1 cellular context compared by ENCODE assay signal in the genomic region with DNA sequence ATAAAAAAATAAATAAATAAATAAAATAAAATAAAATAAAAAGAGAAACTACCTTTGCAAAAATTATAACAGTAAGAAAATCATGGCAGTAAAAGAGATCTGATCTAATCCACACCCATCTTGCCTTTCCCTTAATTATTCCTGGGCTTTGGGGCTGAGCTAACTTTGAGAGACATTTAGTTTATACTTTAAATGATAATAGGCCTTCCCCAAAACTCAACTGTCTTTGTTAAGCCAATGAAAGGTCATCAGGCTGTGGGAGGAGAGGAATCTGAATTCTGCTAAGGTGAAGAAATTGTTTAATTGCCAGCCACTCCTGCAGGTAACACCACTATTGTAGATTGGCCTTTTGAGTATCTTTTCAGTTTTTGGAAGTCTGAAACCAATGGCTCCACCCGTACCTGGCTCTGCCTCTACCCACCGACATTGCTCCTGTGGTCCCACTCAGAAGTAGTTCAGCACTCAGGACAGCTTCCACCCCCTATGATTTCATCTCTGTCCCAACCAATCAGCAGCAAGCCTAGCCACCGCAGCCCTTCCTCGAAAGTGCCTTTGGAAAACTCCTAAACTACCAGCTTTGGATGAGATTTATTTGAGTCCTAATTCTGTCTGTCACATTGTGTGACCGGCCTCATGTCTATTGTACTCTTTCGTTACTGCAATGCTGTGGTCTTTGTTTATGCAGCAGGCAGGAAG.
TF ChIP-seq lines count a peak whose summit lies in the region.

No MANE protein-coding gene starts in this region.

TF ChIP-seq in K562, 482 proteins besides CTCF, POLR2A, EP300 and RAD21 (continued from another document):
- TF ChIP-seq, protein P1, sequence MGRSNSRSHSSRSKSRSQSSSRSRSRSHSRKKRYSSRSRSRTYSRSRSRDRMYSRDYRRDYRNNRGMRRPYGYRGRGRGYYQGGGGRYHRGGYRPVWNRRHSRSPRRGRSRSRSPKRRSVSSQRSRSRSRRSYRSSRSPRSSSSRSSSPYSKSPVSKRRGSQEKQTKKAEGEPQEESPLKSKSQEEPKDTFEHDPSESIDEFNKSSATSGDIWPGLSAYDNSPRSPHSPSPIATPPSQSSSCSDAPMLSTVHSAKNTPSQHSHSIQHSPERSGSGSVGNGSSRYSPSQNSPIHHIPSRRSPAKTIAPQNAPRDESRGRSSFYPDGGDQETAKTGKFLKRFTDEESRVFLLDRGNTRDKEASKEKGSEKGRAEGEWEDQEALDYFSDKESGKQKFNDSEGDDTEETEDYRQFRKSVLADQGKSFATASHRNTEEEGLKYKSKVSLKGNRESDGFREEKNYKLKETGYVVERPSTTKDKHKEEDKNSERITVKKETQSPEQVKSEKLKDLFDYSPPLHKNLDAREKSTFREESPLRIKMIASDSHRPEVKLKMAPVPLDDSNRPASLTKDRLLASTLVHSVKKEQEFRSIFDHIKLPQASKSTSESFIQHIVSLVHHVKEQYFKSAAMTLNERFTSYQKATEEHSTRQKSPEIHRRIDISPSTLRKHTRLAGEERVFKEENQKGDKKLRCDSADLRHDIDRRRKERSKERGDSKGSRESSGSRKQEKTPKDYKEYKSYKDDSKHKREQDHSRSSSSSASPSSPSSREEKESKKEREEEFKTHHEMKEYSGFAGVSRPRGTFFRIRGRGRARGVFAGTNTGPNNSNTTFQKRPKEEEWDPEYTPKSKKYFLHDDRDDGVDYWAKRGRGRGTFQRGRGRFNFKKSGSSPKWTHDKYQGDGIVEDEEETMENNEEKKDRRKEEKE (IDR thresholded peaks at IDR 0.05; ENCODE audit: borderline replicate concordance in 1 of 2, control insufficient read depth in 1 of 2, low read depth in 2 of 2, low read length in 1 of 2) = no peak
- no peak for TF ChIP-seq HLTF (IDR thresholded peaks at IDR 0.05)
- TF ChIP-seq ZNF224 (CRISPR knock-in tag; IDR thresholded peaks at IDR 0.05) = no peak
- no peak for TF ChIP-seq SRSF7 (optimal IDR thresholded peaks at IDR 0.05; ENCODE audit: low read depth, low read length)
- TF ChIP-seq, protein P2, sequence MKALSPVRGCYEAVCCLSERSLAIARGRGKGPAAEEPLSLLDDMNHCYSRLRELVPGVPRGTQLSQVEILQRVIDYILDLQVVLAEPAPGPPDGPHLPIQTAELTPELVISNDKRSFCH (CRISPR knock-in tag; IDR thresholded peaks at IDR 0.05) = no peak
- TF ChIP-seq, protein P2 (tag; IDR thresholded peaks at IDR 0.05) = 0 out of 2 replicates have a peak, but pooled peaks have one; percentile 22
- TF ChIP-seq PHF20 (IDR thresholded peaks at IDR 0.05; ENCODE audit: partially characterized antibody) = no peak
- no peak for TF ChIP-seq GABPB2 (CRISPR knock-in tag; conservative IDR thresholded peaks at IDR 0.05)
- TF ChIP-seq WHSC1 (IDR thresholded peaks at IDR 0.05; ENCODE audit: low read length) = no peak
- TF ChIP-seq PPARD (CRISPR knock-in tag; IDR thresholded peaks at IDR 0.05) = no peak
- TF ChIP-seq ZC3H4 (CRISPR knock-in tag; IDR thresholded peaks at IDR 0.05; ENCODE audit: borderline replicate concordance) = no peak
- TF ChIP-seq TCF3 (CRISPR knock-in tag; IDR thresholded peaks at IDR 0.05) = no peak
- TF ChIP-seq ZNF217 (CRISPR knock-in tag; IDR thresholded peaks at IDR 0.05) = no peak
- no peak for TF ChIP-seq TGIF2 (CRISPR knock-in tag; IDR thresholded peaks at IDR 0.05)
- TF ChIP-seq C11orf30 (IDR thresholded peaks at IDR 0.05; ENCODE audit: low read depth) = no peak
- no peak for TF ChIP-seq FUS (optimal IDR thresholded peaks at IDR 0.05; ENCODE audit: low read depth, low read length)
- no peak for TF ChIP-seq ZNF431 (CRISPR knock-in tag; IDR thresholded peaks at IDR 0.05)
- no peak for TF ChIP-seq NCOA4 (IDR thresholded peaks at IDR 0.05; ENCODE audit: partially characterized antibody)
- TF ChIP-seq STAT5B (CRISPR knock-in tag; IDR thresholded peaks at IDR 0.05) = no peak
- TF ChIP-seq ZC3H8 (IDR thresholded peaks at IDR 0.05) = no peak
- peak; percentile 63 for TF ChIP-seq ATF7 (IDR thresholded peaks at IDR 0.05)
- no peak for TF ChIP-seq RFX1 (IDR thresholded peaks at IDR 0.05)
- no peak for TF ChIP-seq TOE1 (IDR thresholded peaks at IDR 0.05; ENCODE audit: borderline replicate concordance)
- TF ChIP-seq TOE1 (CRISPR knock-in tag; IDR thresholded peaks at IDR 0.05; ENCODE audit: borderline replicate concordance, low read depth) = no peak
- TF ChIP-seq, protein P3, sequence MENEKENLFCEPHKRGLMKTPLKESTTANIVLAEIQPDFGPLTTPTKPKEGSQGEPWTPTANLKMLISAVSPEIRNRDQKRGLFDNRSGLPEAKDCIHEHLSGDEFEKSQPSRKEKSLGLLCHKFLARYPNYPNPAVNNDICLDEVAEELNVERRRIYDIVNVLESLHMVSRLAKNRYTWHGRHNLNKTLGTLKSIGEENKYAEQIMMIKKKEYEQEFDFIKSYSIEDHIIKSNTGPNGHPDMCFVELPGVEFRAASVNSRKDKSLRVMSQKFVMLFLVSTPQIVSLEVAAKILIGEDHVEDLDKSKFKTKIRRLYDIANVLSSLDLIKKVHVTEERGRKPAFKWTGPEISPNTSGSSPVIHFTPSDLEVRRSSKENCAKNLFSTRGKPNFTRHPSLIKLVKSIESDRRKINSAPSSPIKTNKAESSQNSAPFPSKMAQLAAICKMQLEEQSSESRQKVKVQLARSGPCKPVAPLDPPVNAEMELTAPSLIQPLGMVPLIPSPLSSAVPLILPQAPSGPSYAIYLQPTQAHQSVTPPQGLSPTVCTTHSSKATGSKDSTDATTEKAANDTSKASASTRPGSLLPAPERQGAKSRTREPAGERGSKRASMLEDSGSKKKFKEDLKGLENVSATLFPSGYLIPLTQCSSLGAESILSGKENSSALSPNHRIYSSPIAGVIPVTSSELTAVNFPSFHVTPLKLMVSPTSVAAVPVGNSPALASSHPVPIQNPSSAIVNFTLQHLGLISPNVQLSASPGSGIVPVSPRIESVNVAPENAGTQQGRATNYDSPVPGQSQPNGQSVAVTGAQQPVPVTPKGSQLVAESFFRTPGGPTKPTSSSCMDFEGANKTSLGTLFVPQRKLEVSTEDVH (IDR thresholded peaks at IDR 0.05; ENCODE audit: low read depth, partially characterized antibody) = no peak
- TF ChIP-seq, protein P4, sequence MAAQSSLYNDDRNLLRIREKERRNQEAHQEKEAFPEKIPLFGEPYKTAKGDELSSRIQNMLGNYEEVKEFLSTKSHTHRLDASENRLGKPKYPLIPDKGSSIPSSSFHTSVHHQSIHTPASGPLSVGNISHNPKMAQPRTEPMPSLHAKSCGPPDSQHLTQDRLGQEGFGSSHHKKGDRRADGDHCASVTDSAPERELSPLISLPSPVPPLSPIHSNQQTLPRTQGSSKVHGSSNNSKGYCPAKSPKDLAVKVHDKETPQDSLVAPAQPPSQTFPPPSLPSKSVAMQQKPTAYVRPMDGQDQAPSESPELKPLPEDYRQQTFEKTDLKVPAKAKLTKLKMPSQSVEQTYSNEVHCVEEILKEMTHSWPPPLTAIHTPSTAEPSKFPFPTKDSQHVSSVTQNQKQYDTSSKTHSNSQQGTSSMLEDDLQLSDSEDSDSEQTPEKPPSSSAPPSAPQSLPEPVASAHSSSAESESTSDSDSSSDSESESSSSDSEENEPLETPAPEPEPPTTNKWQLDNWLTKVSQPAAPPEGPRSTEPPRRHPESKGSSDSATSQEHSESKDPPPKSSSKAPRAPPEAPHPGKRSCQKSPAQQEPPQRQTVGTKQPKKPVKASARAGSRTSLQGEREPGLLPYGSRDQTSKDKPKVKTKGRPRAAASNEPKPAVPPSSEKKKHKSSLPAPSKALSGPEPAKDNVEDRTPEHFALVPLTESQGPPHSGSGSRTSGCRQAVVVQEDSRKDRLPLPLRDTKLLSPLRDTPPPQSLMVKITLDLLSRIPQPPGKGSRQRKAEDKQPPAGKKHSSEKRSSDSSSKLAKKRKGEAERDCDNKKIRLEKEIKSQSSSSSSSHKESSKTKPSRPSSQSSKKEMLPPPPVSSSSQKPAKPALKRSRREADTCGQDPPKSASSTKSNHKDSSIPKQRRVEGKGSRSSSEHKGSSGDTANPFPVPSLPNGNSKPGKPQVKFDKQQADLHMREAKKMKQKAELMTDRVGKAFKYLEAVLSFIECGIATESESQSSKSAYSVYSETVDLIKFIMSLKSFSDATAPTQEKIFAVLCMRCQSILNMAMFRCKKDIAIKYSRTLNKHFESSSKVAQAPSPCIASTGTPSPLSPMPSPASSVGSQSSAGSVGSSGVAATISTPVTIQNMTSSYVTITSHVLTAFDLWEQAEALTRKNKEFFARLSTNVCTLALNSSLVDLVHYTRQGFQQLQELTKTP (IDR thresholded peaks at IDR 0.05; ENCODE audit: low read depth in 1 of 2, partially characterized antibody in 2 of 2) = peak in 1 of 2 experiments; percentile 69
